8 cellular contexts compared by ENCODE assay signal in genomic region chr2:99180755-99181647, GRCh38. TPM values are rescaled to one million over a fixed set of nuclear protein-coding genes. Genes with fewer than 3 reads are reported as not detected.
A peak's percentile ranks its signal among the peaks of the same experiment; 100 is the strongest.
DNase-seq lines count a peak whose midpoint lies in the region; ATAC-seq and TF ChIP-seq lines count a peak whose summit lies in the region.

Gene MITD1 (minus strand): TSS chr2:99181058. CDS start chr2:99180981, 77 bp downstream.
Gene MRPL30 (plus strand): TSS chr2:99181184. CDS start chr2:99186204, 5,020 bp downstream.

- DNase-seq in GM13977 (ENCODE audit: low spot score) (peak; percentile 84), NCI-H1694 (lab: John Stamatoyannopoulos, UW) (peak; percentile 97), amniotic stem cell (lab: John Stamatoyannopoulos, UW) (peak; percentile 88), left cardiac atrium (peak; percentile 92), posterior vena cava (ENCODE audit: low spot score) (peak; percentile 97), upper lobe of right lung (peak; percentile 94)

- H3K27ac Mint-ChIP-seq in T-helper 1 cell treated with Interleukin-12 subunit alpha and Interleukin-12 subunit beta and Interleukin-4 antibody, amounts not matched to agents 30 μg/mL and 1 μg/mL, for 36 hours = peak within 1 kb of the TSS; percentile 96

- no peaks in the 10 kb centered on the region for H3K27me3 Mint-ChIP-seq in T-helper 1 cell treated with Interleukin-12 subunit alpha and Interleukin-12 subunit beta and Interleukin-4 antibody, amounts not matched to agents 30 μg/mL and 1 μg/mL, for 36 hours (ENCODE audit: low read depth)

- intact Hi-C loops in left cardiac atrium (cut with DNase I) = loop anchor here in 1 of 2 donors (5.0 kb wide), 2 partner anchors 156 to 311 kb away; partner anchors contain the start of genes EIF5B, REV1 and TXNDC9
- intact Hi-C loops in posterior vena cava (cut with DNase I) = no loop called here
- intact Hi-C loops in upper lobe of right lung (cut with DNase I) = no loop called here

- no peaks in the 10 kb centered on the region for H3K9me3 ChIP-seq in upper lobe of right lung

- H3K4me3 Mint-ChIP-seq in T-helper 1 cell treated with Interleukin-12 subunit alpha and Interleukin-12 subunit beta and Interleukin-4 antibody, amounts not matched to agents 30 μg/mL and 1 μg/mL, for 36 hours = peak within 1 kb of the TSS; percentile 99

- H3K9me3 Mint-ChIP-seq in T-helper 1 cell treated with Interleukin-12 subunit alpha and Interleukin-12 subunit beta and Interleukin-4 antibody, amounts not matched to agents 30 μg/mL and 1 μg/mL, for 36 hours = no peaks in the 10 kb centered on the region

- in situ Hi-C loops in GM13977 (cut with MboI; ENCODE audit: low pct_unique_long_range_greater_than_20kb, low sequenced_read_pairs, unreplicated experiment) = loop anchor here (25.0 kb wide), 1 partner anchor 306 kb away; the partner anchor contains the start of gene REV1

- TF ChIP-seq CTCF in GM13977 (IDR thresholded peaks at IDR 0.05; ENCODE audit: extremely low read depth, insufficient read depth, missing control alignments) (no peak), upper lobe of right lung (IDR thresholded peaks at IDR 0.05) (no peak)

- no peaks in the 10 kb centered on the region for H3K36me3 ChIP-seq in upper lobe of right lung

- peaks cover 31% of the 10 kb centered on the region for H3K4me1 ChIP-seq in upper lobe of right lung

- H3K4me3 ChIP-seq in upper lobe of right lung = peak within 1 kb of the TSS; percentile 86

- H3K27ac ChIP-seq in upper lobe of right lung = peak within 1 kb of the TSS; percentile 74

- peaks cover 19% of the 10 kb centered on the region for H3K36me3 Mint-ChIP-seq in T-helper 1 cell treated with Interleukin-12 subunit alpha and Interleukin-12 subunit beta and Interleukin-4 antibody, amounts not matched to agents 30 μg/mL and 1 μg/mL, for 36 hours (ENCODE audit: low read depth)

- ATAC-seq in HG02884 (IDR thresholded peaks at IDR 0.05; ENCODE audit: unreplicated experiment) (peak; percentile 87), left cardiac atrium (peak; percentile 99), upper lobe of right lung (peak; percentile 98)

- H3K4me1 Mint-ChIP-seq in T-helper 1 cell treated with Interleukin-12 subunit alpha and Interleukin-12 subunit beta and Interleukin-4 antibody, amounts not matched to agents 30 μg/mL and 1 μg/mL, for 36 hours (ENCODE audit: low read depth) = peaks cover 43% of the 10 kb centered on the region

- no peaks in the 10 kb centered on the region for H3K27me3 ChIP-seq in upper lobe of right lung

RNA-seq across cellular contexts. Expression of gene MITD1, which starts in this region (rescaled TPM):
- total RNA-seq in left cardiac atrium = 10 to 100 TPM; 16.2 to 17.6 TPM
- total RNA-seq in posterior vena cava = 10 to 100 TPM; 20.6 to 22.9 TPM
- total RNA-seq in upper lobe of right lung = 21.2 TPM

RNA-seq across cellular contexts. Expression of gene MRPL30, which starts in this region (rescaled TPM):
- total RNA-seq in left cardiac atrium = 10 to 100 TPM; 25.4 to 25.8 TPM
- 10 to 100 TPM; 19.7 to 22.2 TPM for total RNA-seq in posterior vena cava
- 18.8 TPM for total RNA-seq in upper lobe of right lung

Comparison
In these comparisons a context has a peak if more than half of its experiments do, and no peak if none do; other contexts are left out.
1. Peak in every context shown above with its lines: DNase-seq, ATAC-seq, H3K4me3 ChIP-seq and H3K27ac ChIP-seq.